Comparison of ENCODE assay signal across 1 cellular context in the genomic region with DNA sequence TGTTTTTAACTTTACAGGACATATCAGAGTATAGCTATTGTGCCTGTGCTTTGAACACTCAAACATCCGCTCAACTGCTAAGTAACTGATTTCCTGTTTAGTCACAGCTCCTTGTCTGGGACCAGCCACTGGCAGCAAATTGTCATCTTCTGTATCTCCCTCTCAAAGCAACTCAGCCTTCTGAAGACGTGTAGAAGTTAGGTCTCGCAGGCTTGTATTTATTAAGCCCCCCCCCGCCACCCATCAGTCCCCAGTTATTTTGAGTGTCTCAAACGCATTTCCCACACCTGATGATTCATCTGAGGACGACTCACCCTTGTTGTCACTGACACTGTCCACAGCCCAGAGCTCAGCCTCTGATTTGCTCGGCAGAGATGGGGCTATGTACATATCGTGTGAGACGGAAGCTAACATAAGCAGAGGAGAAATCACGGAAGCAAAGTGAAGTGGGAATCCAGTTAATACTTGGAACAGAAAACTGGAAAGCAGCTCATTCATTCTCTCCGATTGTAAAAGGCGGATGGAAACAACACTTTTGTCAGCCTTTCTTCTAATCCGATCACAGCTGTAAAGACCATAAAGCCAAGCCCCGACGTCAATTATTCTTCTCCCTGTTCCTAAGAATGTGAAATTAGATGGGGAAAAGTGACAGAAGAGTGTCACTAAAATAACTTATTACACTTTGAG.
TF ChIP-seq lines count a peak whose summit lies in the region.

No MANE protein-coding gene starts in this region.

TF ChIP-seq in GM12878, 131 proteins besides CTCF, POLR2A, EP300 and RAD21 (continued from another document):
- TF ChIP-seq, protein P1, sequence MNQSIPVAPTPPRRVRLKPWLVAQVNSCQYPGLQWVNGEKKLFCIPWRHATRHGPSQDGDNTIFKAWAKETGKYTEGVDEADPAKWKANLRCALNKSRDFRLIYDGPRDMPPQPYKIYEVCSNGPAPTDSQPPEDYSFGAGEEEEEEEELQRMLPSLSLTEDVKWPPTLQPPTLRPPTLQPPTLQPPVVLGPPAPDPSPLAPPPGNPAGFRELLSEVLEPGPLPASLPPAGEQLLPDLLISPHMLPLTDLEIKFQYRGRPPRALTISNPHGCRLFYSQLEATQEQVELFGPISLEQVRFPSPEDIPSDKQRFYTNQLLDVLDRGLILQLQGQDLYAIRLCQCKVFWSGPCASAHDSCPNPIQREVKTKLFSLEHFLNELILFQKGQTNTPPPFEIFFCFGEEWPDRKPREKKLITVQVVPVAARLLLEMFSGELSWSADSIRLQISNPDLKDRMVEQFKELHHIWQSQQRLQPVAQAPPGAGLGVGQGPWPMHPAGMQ (IDR thresholded peaks at IDR 0.05; ENCODE audit: borderline replicate concordance) = no peak
